ENCODE assay signal across 29 cellular contexts in genomic region chr3:37704129-37704528, GRCh38.
"Had no signal": no experiment of that assay in that cellular context is flagged by ENCODE, and none has a peak within 500 bp of the region (broad histone marks: within the 10 kb centered on the region; RNA-seq: fewer than 3 reads in every experiment).

No MANE protein-coding gene starts in this region.

- H3K36me3 Mint-ChIP-seq: activated naive CD4-positive, alpha-beta T cell treated with anti-CD3 and anti-CD28 coated beads, Interleukin-2, amount 50 U/mL, for 24 hours; activated naive CD8-positive, alpha-beta T cell treated with anti-CD3 and anti-CD28 coated beads, Interleukin-2, amount 10 ng/mL, durations not matched to agents 7 days and 5 days had no signal

- H3K36me3 ChIP-seq: ascending aorta, cardiac muscle cell, SJSA1 had no signal

- ATAC-seq: activated CD8-positive, alpha-beta T cell treated with anti-CD3 and anti-CD28 coated beads for 36 hours; activated T-cell treated with anti-CD3 and anti-CD28 coated beads, Interleukin-2, amount 50 U/mL, for 72 hours; activated T-helper 17 cell treated with anti-CD3 and anti-CD28 coated beads, Interleukin-2, amount 50 U/mL, for 72 hours; Panc1 had no signal

- H3K4me3 Mint-ChIP-seq: activated CD4-positive, alpha-beta T cell treated with anti-CD3 and anti-CD28 coated beads, Interleukin-2, amount 10 ng/mL, durations not matched to agents 24 days and 14 days; activated CD8-positive, alpha-beta T cell treated with anti-CD3 and anti-CD28 coated beads for 36 hours; activated naive CD4-positive, alpha-beta T cell treated with anti-CD3 and anti-CD28 coated beads, Interleukin-2, amount 50 U/mL, for 24 hours; activated naive CD8-positive, alpha-beta T cell treated with anti-CD3 and anti-CD28 coated beads, Interleukin-2, amount 10 ng/mL, durations not matched to agents 7 days and 5 days; activated T-cell treated with anti-CD3 and anti-CD28 coated beads, Interleukin-2, amount 50 U/mL, for 72 hours; activated T-helper 17 cell treated with anti-CD3 and anti-CD28 coated beads, Interleukin-2, amount 50 U/mL, for 72 hours; T-helper 1 cell treated with Interleukin-12 subunit alpha and Interleukin-12 subunit beta and Interleukin-4 antibody, amounts not matched to agents 30 μg/mL and 1 μg/mL, for 36 hours; T-helper 2 cell treated with Interferon-gamma antibody and Interleukin-4, amounts not matched to agents 5 μg/mL and 100 μg/mL, for 36 hours had no signal

- H3K9me3 ChIP-seq: ascending aorta, SJSA1, SK-N-SH had no signal

- H3K4me3 ChIP-seq: ascending aorta, cardiac muscle cell, SJSA1 had no signal

- FAIRE-seq: TTC549 had no signal

- H3K9me3 Mint-ChIP-seq: activated CD4-positive, alpha-beta T cell treated with anti-CD3 and anti-CD28 coated beads, Interleukin-2, amount 10 ng/mL, durations not matched to agents 24 days and 14 days; activated CD8-positive, alpha-beta T cell treated with anti-CD3 and anti-CD28 coated beads for 36 hours; activated naive CD4-positive, alpha-beta T cell treated with anti-CD3 and anti-CD28 coated beads, Interleukin-2, amount 50 U/mL, for 24 hours; activated naive CD8-positive, alpha-beta T cell treated with anti-CD3 and anti-CD28 coated beads, Interleukin-2, amount 10 ng/mL, durations not matched to agents 7 days and 5 days; activated T-cell treated with anti-CD3 and anti-CD28 coated beads, Interleukin-2, amount 50 U/mL, for 72 hours; T-helper 1 cell treated with Interleukin-12 subunit alpha and Interleukin-12 subunit beta and Interleukin-4 antibody, amounts not matched to agents 30 μg/mL and 1 μg/mL, for 36 hours; T-helper 2 cell treated with Interferon-gamma antibody and Interleukin-4, amounts not matched to agents 5 μg/mL and 100 μg/mL, for 36 hours had no signal

- H3K27ac Mint-ChIP-seq: activated CD4-positive, alpha-beta T cell treated with anti-CD3 and anti-CD28 coated beads, Interleukin-2, amount 10 ng/mL, durations not matched to agents 24 days and 14 days; activated CD8-positive, alpha-beta T cell treated with anti-CD3 and anti-CD28 coated beads for 36 hours; activated naive CD4-positive, alpha-beta T cell treated with anti-CD3 and anti-CD28 coated beads, Interleukin-2, amount 50 U/mL, for 24 hours; activated naive CD8-positive, alpha-beta T cell treated with anti-CD3 and anti-CD28 coated beads, Interleukin-2, amount 10 ng/mL, durations not matched to agents 7 days and 5 days; activated T-cell treated with anti-CD3 and anti-CD28 coated beads, Interleukin-2, amount 50 U/mL, for 72 hours; activated T-helper 17 cell treated with anti-CD3 and anti-CD28 coated beads, Interleukin-2, amount 50 U/mL, for 72 hours; T-helper 1 cell treated with Interleukin-12 subunit alpha and Interleukin-12 subunit beta and Interleukin-4 antibody, amounts not matched to agents 30 μg/mL and 1 μg/mL, for 36 hours; T-helper 2 cell treated with Interferon-gamma antibody and Interleukin-4, amounts not matched to agents 5 μg/mL and 100 μg/mL, for 36 hours had no signal

- DNase-seq: activated CD4-positive, alpha-beta T cell treated with anti-CD3 and anti-CD28 coated beads, Interleukin-2, amount 10 ng/mL, durations not matched to agents 24 days and 14 days; activated CD4-positive, alpha-beta T cell treated with anti-CD3 and anti-CD28 coated beads, Interleukin-2, amount 50 U/mL, for 4 hours; activated CD8-positive, alpha-beta T cell treated with anti-CD3 and anti-CD28 coated beads for 36 hours; activated gamma-delta T cell; activated naive CD4-positive, alpha-beta T cell treated with Interleukin-2 at 50 U/mL for 16 hours; activated naive CD8-positive, alpha-beta T cell treated with anti-CD3 and anti-CD28 coated beads, Interleukin-2, amount 10 ng/mL, durations not matched to agents 7 days and 5 days; activated T-cell treated with anti-CD3 and anti-CD28 coated beads, Interleukin-2, amount 50 U/mL, for 1 hour; activated T-cell treated with anti-CD3 and anti-CD28 coated beads, Interleukin-2, amount 50 U/mL, for 72 hours; amygdala; Karpas-422; KBM-7; NCI-H1048; NCI-H1105 treated with DMSO at 0.1 percent for 48 hours; NCI-H1436; NCI-H1694 treated with DMSO at 0.1 percent for 48 hours; NCI-H2081; NCI-H2227 treated with DMSO at 0.1 percent for 48 hours; NCI-H446; SHP77 treated with DMSO at 0.1 percent for 48 hours; SK-N-SH had no signal

- H3K27me3 ChIP-seq: ascending aorta, cardiac muscle cell, SJSA1 had no signal

- H3K4me1 ChIP-seq: SJSA1 had no signal

- H3K27ac ChIP-seq: cardiac muscle cell, SJSA1 had no signal

- H3K4me1 Mint-ChIP-seq: activated CD4-positive, alpha-beta T cell treated with anti-CD3 and anti-CD28 coated beads, Interleukin-2, amount 10 ng/mL, durations not matched to agents 24 days and 14 days; activated naive CD4-positive, alpha-beta T cell treated with anti-CD3 and anti-CD28 coated beads, Interleukin-2, amount 50 U/mL, for 24 hours; activated naive CD8-positive, alpha-beta T cell treated with anti-CD3 and anti-CD28 coated beads, Interleukin-2, amount 10 ng/mL, durations not matched to agents 7 days and 5 days; activated T-helper 17 cell treated with anti-CD3 and anti-CD28 coated beads, Interleukin-2, amount 50 U/mL, for 72 hours had no signal
